In genomic region chr3:101853971-101854370, GRCh38 we compare ENCODE assay signal across 11 cellular contexts. TPM values are rescaled to one million over a fixed set of nuclear protein-coding genes. Genes with fewer than 3 reads are reported as not detected.
DNase-seq lines count a peak whose midpoint lies in the region; ATAC-seq and TF ChIP-seq lines count a peak whose summit lies in the region.
"Had no signal": no experiment of that assay in that cellular context is flagged by ENCODE, and none has a peak within 500 bp of the region (broad histone marks: within the 10 kb centered on the region; RNA-seq: fewer than 3 reads in every experiment).

No MANE protein-coding gene starts in this region.

- BruUV-seq in PC-3 (replicated peaks; lab: Mats Ljungman, UMichigan) = no TSS peak

- CTCF ChIA-PET in CD4-positive, alpha-beta memory T cell (lab: Charles Lee; ENCODE audit: partially characterized antibody) = interaction anchor here (2.6 kb wide), 1 partner anchor 372 kb away, joined by 10 read pairs; no protein-coding TSS in a partner anchor
- CTCF ChIA-PET in PC-3 (lab: Charles Lee) = no interaction called here

- H3K4me2 ChIP-seq in PC-3 (ENCODE audit: low read length) = peak overlapping the region; percentile 3; the same call in 1 of the 2 replicates
- H3K4me2 ChIP-seq in smooth muscle cell = peak overlapping the region; percentile 88

- H3K27ac ChIP-seq in CD4-positive, alpha-beta memory T cell (ENCODE audit: low read depth, low read length) = peak overlapping the region; percentile 40
- H3K27ac ChIP-seq in PC-3 (ENCODE audit: low read length) (no peak overlapping the region), duodenal mucosa (ENCODE audit: low read depth, low read length) (no peak overlapping the region), smooth muscle cell (ENCODE audit: low read depth) (peak overlapping the region; percentile 90), dorsolateral prefrontal cortex (no peak overlapping the region)
- H3K27ac ChIP-seq: ovary had no signal

- H3K9me2 ChIP-seq in PC-3 (replicated peaks; ENCODE audit: low read length) = no peaks in the 10 kb centered on the region

- no peaks in the 10 kb centered on the region for H3K27me3 Mint-ChIP-seq in CD4-positive, alpha-beta memory T cell
- H3K27me3 Mint-ChIP-seq: dendritic cell treated with granulocyte-macrophage colony-stimulating factor and Interleukin-4, amounts not matched to agents 40 ng/mL and 50 ng/mL, for 4 days; memory B cell had no signal

- peaks cover 50% of the 10 kb centered on the region for H3K4me1 ChIP-seq in CD4-positive, alpha-beta memory T cell (ENCODE audit: insufficient read depth, low read length)
- H3K4me1 ChIP-seq in PC-3 (ENCODE audit: insufficient read depth, low read length) (peaks cover 10% of the 10 kb centered on the region; the same call in 1 of the 2 replicates), duodenal mucosa (ENCODE audit: control insufficient read depth in 1 of 2, insufficient read depth in 2 of 2, low read length in 2 of 2) (peaks cover 35 to 36% of the 10 kb centered on the region in 2 donors), smooth muscle cell (ENCODE audit: low read depth) (peaks cover 4% of the 10 kb centered on the region)

- no peak overlapping the region for H3K4me3 ChIP-seq in CD4-positive, alpha-beta memory T cell (ENCODE audit: low read length in 2 of 2)
- no peak overlapping the region for H3K4me3 ChIP-seq in PC-3 (ENCODE audit: low read length)
- H3K4me3 ChIP-seq in duodenal mucosa (ENCODE audit: low read depth in 1 of 2, low read length in 2 of 2) = peak overlapping the region; percentile 37 to 94
- H3K4me3 ChIP-seq in smooth muscle cell = peak overlapping the region; percentile 96
- peak overlapping the region in 1 of 59 donors; percentile 8 for H3K4me3 ChIP-seq in dorsolateral prefrontal cortex
- H3K4me3 ChIP-seq: ovary had no signal

- TF ChIP-seq CTCF in PC-3 (conservative IDR thresholded peaks at IDR 0.05; ENCODE audit: low read depth, low read length) = no peak
- no peak for TF ChIP-seq CTCF in smooth muscle cell (IDR thresholded peaks at IDR 0.05; ENCODE audit: borderline replicate concordance, insufficient read depth, poor library complexity, severe bottlenecking)
- TF ChIP-seq CTCF in dorsolateral prefrontal cortex (IDR thresholded peaks at IDR 0.05 in 54 of 56, conservative IDR thresholded peaks at IDR 0.05 in 2 of 56; ENCODE audit: low read depth in 1 of 56, partially characterized antibody in 56 of 56) = no peak

- peaks cover 87% of the 10 kb centered on the region for H4K20me1 ChIP-seq in PC-3 (ENCODE audit: low read length)
- H4K20me1 ChIP-seq in smooth muscle cell (ENCODE audit: low read depth) = peaks cover 96% of the 10 kb centered on the region

- H3K4me3 Mint-ChIP-seq in CD4-positive, alpha-beta memory T cell = no peak overlapping the region
- H3K4me3 Mint-ChIP-seq: dendritic cell treated with granulocyte-macrophage colony-stimulating factor and Interleukin-4, amounts not matched to agents 40 ng/mL and 50 ng/mL, for 4 days had no signal

- peaks cover 55% of the 10 kb centered on the region for H3K79me2 ChIP-seq in PC-3 (ENCODE audit: low read length)
- peaks cover 69% of the 10 kb centered on the region for H3K79me2 ChIP-seq in smooth muscle cell (ENCODE audit: low read depth)

- peaks cover 71% of the 10 kb centered on the region for H3K36me3 ChIP-seq in CD4-positive, alpha-beta memory T cell (ENCODE audit: insufficient read depth, low read length)
- H3K36me3 ChIP-seq in PC-3 (ENCODE audit: low read depth, low read length) = peaks cover 86% of the 10 kb centered on the region
- peaks cover 70% of the 10 kb centered on the region in 2 donors for H3K36me3 ChIP-seq in duodenal mucosa (ENCODE audit: control insufficient read depth in 1 of 2, insufficient read depth in 2 of 2, low read length in 2 of 2)
- H3K36me3 ChIP-seq in smooth muscle cell (ENCODE audit: low read depth) = peaks cover 56% of the 10 kb centered on the region
- H3K36me3 ChIP-seq: ovary had no signal

- H3K9me3 Mint-ChIP-seq in CD4-positive, alpha-beta memory T cell = peaks cover 0 to 4% (median 0%) of the 10 kb centered on the region in 8 donors
- H3K9me3 Mint-ChIP-seq: dendritic cell treated with granulocyte-macrophage colony-stimulating factor and Interleukin-4, amounts not matched to agents 40 ng/mL and 50 ng/mL, for 4 days; memory B cell had no signal

- no peak overlapping the region for H3K9ac ChIP-seq in PC-3 (ENCODE audit: low read length)
- H3K9ac ChIP-seq in duodenal mucosa (ENCODE audit: low read depth in 1 of 2, low read length in 2 of 2) = peak overlapping the region in 1 of 2 donors; percentile 96
- peak overlapping the region; percentile 1 for H3K9ac ChIP-seq in smooth muscle cell (ENCODE audit: low read depth)

- no peaks in the 10 kb centered on the region for H3K9me3 ChIP-seq in CD4-positive, alpha-beta memory T cell (ENCODE audit: control insufficient read depth in 1 of 2, low read length in 2 of 2)
- H3K9me3 ChIP-seq in PC-3 (ENCODE audit: low read length) = no peaks in the 10 kb centered on the region
- no peaks in the 10 kb centered on the region for H3K9me3 ChIP-seq in duodenal mucosa (ENCODE audit: control insufficient read depth in 1 of 2, low read length in 2 of 2)
- no peaks in the 10 kb centered on the region for H3K9me3 ChIP-seq in smooth muscle cell (replicated peaks; ENCODE audit: low read depth)
- H3K9me3 ChIP-seq: ovary had no signal

- no peak for ATAC-seq in PC-3

- intact Hi-C loops in CD4-positive, alpha-beta memory T cell (cut with micrococcal nuclease) = loop anchor here (5.0 kb wide), 1 partner anchor 203 kb away; no protein-coding TSS in a partner anchor
- intact Hi-C loops in PC-3 (cut with micrococcal nuclease) = loop anchor here (5.0 kb wide), 1 partner anchor 233 kb away; no protein-coding TSS in a partner anchor
- intact Hi-C loops in dorsolateral prefrontal cortex (cut with DNase I) = no loop called here

- POLR2A ChIA-PET in CD4-positive, alpha-beta memory T cell (lab: Charles Lee; ENCODE audit: partially characterized antibody) = no interaction called here
- POLR2A ChIA-PET in PC-3 (lab: Charles Lee; ENCODE audit: unreplicated experiment) = interaction anchor here (0.6 kb wide), 1 partner anchor 71 kb away, joined by 4 read pairs; no protein-coding TSS in a partner anchor

- H3K27ac Mint-ChIP-seq in CD4-positive, alpha-beta memory T cell = peak overlapping the region in 3 of 7 donors; percentile 14 to 99 (median 70)
- H3K27ac Mint-ChIP-seq: dendritic cell treated with granulocyte-macrophage colony-stimulating factor and Interleukin-4, amounts not matched to agents 40 ng/mL and 50 ng/mL, for 4 days had no signal

- H3K4me1 Mint-ChIP-seq in CD4-positive, alpha-beta memory T cell = peaks cover 35 to 73% (median 56%) of the 10 kb centered on the region in 4 donors

- DNase-seq in CD4-positive, alpha-beta memory T cell = no peak
- DNase-seq in PC-3 = no peak
- no peak for DNase-seq in smooth muscle cell (lab: John Stamatoyannopoulos, UW; ENCODE audit: unreplicated experiment)
- no peak for DNase-seq in NCI-H524 (lab: John Stamatoyannopoulos, UW)
- DNase-seq in activated naive CD4-positive, alpha-beta T cell (lab: John Stamatoyannopoulos, UW) = no peak
- DNase-seq in dorsolateral prefrontal cortex = no peak
- DNase-seq: NCI-H82, ovary had no signal

- 90% methylated on average over 3 of the region's 3 CpGs for WGBS in smooth muscle cell (ENCODE audit: low lambda C conversion rate)

- H2AFZ ChIP-seq in PC-3 (ENCODE audit: low read length) (no peak overlapping the region), smooth muscle cell (ENCODE audit: low read depth) (no peak overlapping the region)

- H3K36me3 Mint-ChIP-seq in CD4-positive, alpha-beta memory T cell = peaks cover 68 to 89% of the 10 kb centered on the region in 2 donors

- H3K27me3 ChIP-seq in CD4-positive, alpha-beta memory T cell (ENCODE audit: insufficient read depth, low read length) = no peaks in the 10 kb centered on the region
- no peaks in the 10 kb centered on the region for H3K27me3 ChIP-seq in PC-3 (ENCODE audit: low read length)
- H3K27me3 ChIP-seq in duodenal mucosa (ENCODE audit: control insufficient read depth in 1 of 2, insufficient read depth in 2 of 2, low read length in 2 of 2) = no peaks in the 10 kb centered on the region
- no peaks in the 10 kb centered on the region for H3K27me3 ChIP-seq in smooth muscle cell (ENCODE audit: low read depth)
- no peaks in the 10 kb centered on the region for H3K27me3 ChIP-seq in dorsolateral prefrontal cortex
- H3K27me3 ChIP-seq: ovary had no signal

- H3F3A ChIP-seq in PC-3 (ENCODE audit: low read length, unreplicated experiment) = no peaks in the 10 kb centered on the region
- H3F3A ChIP-seq in smooth muscle cell (ENCODE audit: low read depth) = peaks cover 79% of the 10 kb centered on the region

RNA-seq across cellular contexts. Expression of gene NFKBIZ, which starts 4.7 kb away (rescaled TPM):
- total RNA-seq in CD4-positive, alpha-beta memory T cell = 10 to 100 TPM; 75.9 to 79.5 TPM
- polyA plus RNA-seq in CD4-positive, alpha-beta memory T cell = 10 to 100 TPM in 1 of 2 donors, 1 to 10 TPM in 1; 7.3 to 13.2 TPM
- 63.0 and 70.2 TPM in 2 replicates for total RNA-seq in PC-3 (2014; rRNA removed)
- 236 and 307 TPM in 2 replicates for total RNA-seq in smooth muscle cell
- 269 and 306 TPM in 2 replicates for polyA plus RNA-seq in smooth muscle cell
- 10 to 100 TPM in 104 of 120 experiments, 1 to 10 TPM in 16; 4.6 to 36.6 (median 15.2) TPM for total RNA-seq in dorsolateral prefrontal cortex

Comparison
In these comparisons a context has a peak if more than half of its experiments do, and no peak if none do; other contexts are left out.
1. H3K27ac ChIP-seq: peak in CD4-positive, alpha-beta memory T cell (single experiment) and smooth muscle cell (single experiment); none in PC-3 (single experiment), duodenal mucosa (single experiment) and dorsolateral prefrontal cortex (0 of 59).
2. H3K4me3 ChIP-seq: peak in duodenal mucosa (2 of 2) and smooth muscle cell (single experiment); none in CD4-positive, alpha-beta memory T cell (0 of 2) and PC-3 (single experiment).
3. intact Hi-C loops: an anchor here in CD4-positive, alpha-beta memory T cell (5.0 kb wide) and PC-3 (5.0 kb wide); none called in dorsolateral prefrontal cortex.